In genomic region chr7:143380264-143380645, GRCh38 we compare ENCODE assay signal across 1 cellular context.
TF ChIP-seq lines count a peak whose summit lies in the region.

No MANE protein-coding gene starts in this region.

TF ChIP-seq in K562, 482 proteins besides CTCF, POLR2A, EP300 and RAD21 (continued from another document):
- TF ChIP-seq MGA (IDR thresholded peaks at IDR 0.05), result 0 out of 2 replicates have a peak, but pooled peaks have one; percentile 55
- peak; percentile 64 for TF ChIP-seq L3MBTL2 (IDR thresholded peaks at IDR 0.05)
- 0 out of 4 replicates have a peak, but pooled peaks of 1 of the 2 experiments have one; percentile 20 for TF ChIP-seq ZNF639 (CRISPR knock-in tag; conservative IDR thresholded peaks at IDR 0.05 in 1 of 2, IDR thresholded peaks at IDR 0.05 in 1 of 2)
